ENCODE assay signal across 7 cellular contexts in genomic region chr1:146292940-146293936, GRCh38.
DNase-seq lines count a peak whose midpoint lies in the region; ATAC-seq, FAIRE-seq and TF ChIP-seq lines count a peak whose summit lies in the region.
"Not testable (repeated sequence)": the region's sequence is repeated elsewhere in the genome, so short reads cannot be mapped to it uniquely, and the experiment has no call there.

No MANE protein-coding gene starts in this region.

- not testable (repeated sequence) for H3K4me1 Mint-ChIP-seq in naive B cell

- H3K27me3 Mint-ChIP-seq in naive B cell, result not testable (repeated sequence)

- not testable (repeated sequence) for TF ChIP-seq CTCF in heart right ventricle (IDR thresholded peaks at IDR 0.05)

- H3K9me3 ChIP-seq in heart right ventricle, result not testable (repeated sequence)

- H3K27ac Mint-ChIP-seq in naive B cell, result not testable (repeated sequence)

- DNase-seq in RCC 7860 (ENCODE audit: low spot score); heart right ventricle; naive B cell: not testable (repeated sequence)

- peak; percentile 94 for FAIRE-seq in RCC 7860 (lab: Jason Lieb, UNC)

- H3K27ac ChIP-seq in heart right ventricle, result not testable (repeated sequence)

- no CpG with 5 or more reads among the region's 9 CpGs for WGBS in heart right ventricle, 2 donors

- H3K4me3 ChIP-seq in heart right ventricle, result not testable (repeated sequence)

- not testable (repeated sequence) for H3K36me3 ChIP-seq in heart right ventricle

- not testable (repeated sequence) for TF ChIP-seq POLR2A in GM18505 (IDR thresholded peaks at IDR 0.05; ENCODE audit: borderline replicate concordance, extremely low read depth, insufficient read depth, insufficient read length)

- ATAC-seq in GM18505 (IDR thresholded peaks at IDR 0.05; ENCODE audit: unreplicated experiment), result peak; percentile 61
- ATAC-seq in GM21381 (IDR thresholded peaks at IDR 0.05; ENCODE audit: unreplicated experiment), result peak; percentile 60
- peak; percentile 43 for ATAC-seq in HG02571 (IDR thresholded peaks at IDR 0.05; ENCODE audit: unreplicated experiment)
- peak; percentile 51 for ATAC-seq in HG03095 (IDR thresholded peaks at IDR 0.05; ENCODE audit: unreplicated experiment)
- ATAC-seq in heart right ventricle, result peak; percentile 67 to 85 (median 75)
- peak; percentile 31 to 39 for ATAC-seq in naive B cell (ENCODE audit: low read depth in 2 of 2)

- not testable (repeated sequence) for H3K4me1 ChIP-seq in heart right ventricle

- intact Hi-C loops in heart right ventricle (cut with DNase I), result not testable (repeated sequence)

- H3K36me3 Mint-ChIP-seq in naive B cell, result not testable (repeated sequence)

- H3K27me3 ChIP-seq in heart right ventricle, result not testable (repeated sequence)

- not testable (repeated sequence) for H3K4me3 Mint-ChIP-seq in naive B cell

- H3K9me3 Mint-ChIP-seq in naive B cell, result not testable (repeated sequence)
